Comparison of ENCODE assay signal across 21 cellular contexts in genomic region chr11:100003985-100004384, GRCh38.
DNase-seq lines count a peak whose midpoint lies in the region; ATAC-seq and TF ChIP-seq lines count a peak whose summit lies in the region.
"Had no signal": no experiment of that assay in that cellular context is flagged by ENCODE, and none has a peak within 500 bp of the region (broad histone marks: within the 10 kb centered on the region; RNA-seq: fewer than 3 reads in every experiment).

No MANE protein-coding gene starts in this region.

- H3K9me3 ChIP-seq in hepatocyte (ENCODE audit: low read depth) (no peaks in the 10 kb centered on the region), smooth muscle cell (replicated peaks; ENCODE audit: low read depth) (no peaks in the 10 kb centered on the region)
- H3K9me3 ChIP-seq: SJSA1 had no signal

- H3K9me2 ChIP-seq in hepatocyte (replicated peaks; ENCODE audit: insufficient read depth): no peaks in the 10 kb centered on the region

- no peaks in the 10 kb centered on the region for H3K79me2 ChIP-seq in hepatocyte
- H3K79me2 ChIP-seq in smooth muscle cell (ENCODE audit: low read depth): no peaks in the 10 kb centered on the region

- H3K4me3 ChIP-seq in hepatocyte: no peak overlapping the region
- no peak overlapping the region for H3K4me3 ChIP-seq in smooth muscle cell
- H3K4me3 ChIP-seq: GM23248, PC-9, SJSA1 had no signal

- WGBS in hepatocyte (ENCODE audit: low lambda C conversion rate, missing lambda C conversion rate): 60% methylated on average over 3 of the region's 3 CpGs
- 39% methylated on average over 3 of the region's 3 CpGs for WGBS in smooth muscle cell (ENCODE audit: low lambda C conversion rate)

- H3F3A ChIP-seq in smooth muscle cell (ENCODE audit: low read depth): no peaks in the 10 kb centered on the region

- H3K27ac ChIP-seq in angular gyrus (ENCODE audit: low read depth, low read length) (peak overlapping the region; percentile 13), hepatocyte (peak overlapping the region; percentile 64), smooth muscle cell (ENCODE audit: low read depth) (peak overlapping the region; percentile 76)
- H3K27ac ChIP-seq: GM23248, PC-9, SJSA1 had no signal

- DNase-seq in SK-N-DZ (ENCODE audit: low spot score) (peak; percentile 7), hepatocyte (ENCODE audit: low spot score) (peak; percentile 19), smooth muscle cell (lab: John Stamatoyannopoulos, UW; ENCODE audit: unreplicated experiment) (no peak), islet precursor cell (no peak)
- DNase-seq: C1 segment of cervical spinal cord; CD4-positive, alpha-beta memory T cell; COR-L47; GM23248; H9; Karpas-422; MV-4-11; NCI-H1105 treated with DMSO at 0.1 percent for 48 hours; NCI-H146; NCI-H1930; NCI-H2107; NCI-H526 treated with DMSO at 0.1 percent for 48 hours had no signal

- no peaks in the 10 kb centered on the region for H4K20me1 ChIP-seq in hepatocyte (ENCODE audit: insufficient read depth, poor library complexity, severe bottlenecking)
- H4K20me1 ChIP-seq in smooth muscle cell (ENCODE audit: low read depth): no peaks in the 10 kb centered on the region

- H3K9ac ChIP-seq in smooth muscle cell (ENCODE audit: low read depth): peak overlapping the region; percentile 27
- H3K9ac ChIP-seq: GM23248 had no signal

- ATAC-seq in GM21360 (IDR thresholded peaks at IDR 0.05; ENCODE audit: unreplicated experiment) (no peak), GM18511 (IDR thresholded peaks at IDR 0.05; ENCODE audit: unreplicated experiment) (no peak)

- H3K27me3 ChIP-seq in hepatocyte (no peaks in the 10 kb centered on the region), smooth muscle cell (ENCODE audit: low read depth) (no peaks in the 10 kb centered on the region)
- H3K27me3 ChIP-seq: SJSA1 had no signal

- H3K36me3 ChIP-seq in hepatocyte (replicated peaks; ENCODE audit: insufficient read depth, low read depth) (no peaks in the 10 kb centered on the region), smooth muscle cell (ENCODE audit: low read depth) (no peaks in the 10 kb centered on the region)
- H3K36me3 ChIP-seq: SJSA1 had no signal

- H2AFZ ChIP-seq in hepatocyte (no peak overlapping the region), smooth muscle cell (ENCODE audit: low read depth) (peak overlapping the region; percentile 17)
- H2AFZ ChIP-seq: GM23248, PC-9 had no signal

- H3K4me1 ChIP-seq in hepatocyte (ENCODE audit: insufficient read depth) (no peaks in the 10 kb centered on the region), smooth muscle cell (ENCODE audit: low read depth) (no peaks in the 10 kb centered on the region)
- H3K4me1 ChIP-seq: SJSA1 had no signal

- TF ChIP-seq CTCF in hepatocyte (IDR thresholded peaks at IDR 0.05; ENCODE audit: poor library complexity): no peak
- TF ChIP-seq CTCF in smooth muscle cell (IDR thresholded peaks at IDR 0.05; ENCODE audit: borderline replicate concordance, insufficient read depth, poor library complexity, severe bottlenecking): no peak

- no peak overlapping the region for H3K4me2 ChIP-seq in hepatocyte
- H3K4me2 ChIP-seq in smooth muscle cell: peak overlapping the region; percentile 44
- H3K4me2 ChIP-seq: PC-9 had no signal

Comparison
In these comparisons a context has a peak if more than half of its experiments do, and no peak if none do; other contexts are left out.
1. DNase-seq: peak in SK-N-DZ (single experiment) and hepatocyte (single experiment); none in smooth muscle cell (single experiment) and islet precursor cell (single experiment).
2. H3K27ac ChIP-seq: peak in every context shown above with its lines; median percentile 76 in smooth muscle cell; 64 in hepatocyte; 13 in angular gyrus.